Comparison of ENCODE assay signal across 1 cellular context in the genomic region with DNA sequence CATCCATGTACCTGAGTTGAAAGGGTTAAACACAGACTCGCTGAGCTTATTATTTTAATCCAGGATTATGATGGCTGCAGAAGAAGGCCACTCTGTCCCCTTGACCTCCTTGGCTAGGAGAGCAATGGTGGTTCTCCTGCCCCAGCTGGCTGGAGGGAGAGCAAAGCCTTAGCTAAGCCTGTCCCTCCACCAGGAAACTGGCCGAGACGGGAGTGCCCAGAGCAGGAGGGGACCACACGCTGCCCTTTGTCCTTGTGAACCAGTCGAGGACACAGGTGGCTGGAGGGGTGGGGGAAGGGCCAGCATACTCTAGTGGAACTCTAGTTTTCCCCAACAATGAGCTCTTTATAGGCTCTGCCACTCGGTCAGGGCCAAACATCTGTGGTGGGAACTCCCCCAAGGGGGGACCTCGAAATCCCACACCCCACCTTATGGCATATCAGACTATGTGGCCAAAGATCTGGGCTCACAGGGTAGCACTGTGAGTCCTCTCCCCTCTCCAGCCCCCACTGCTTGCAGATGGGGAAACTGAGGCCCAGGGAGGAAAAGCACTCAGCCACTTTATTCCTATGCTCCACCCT.
TF ChIP-seq lines count a peak whose summit lies in the region.

No MANE protein-coding gene starts in this region.

TF ChIP-seq in HepG2, 621 proteins besides CTCF, POLR2A, EP300 and RAD21 (continued from another document and continues in another):
- TF ChIP-seq, protein P1, sequence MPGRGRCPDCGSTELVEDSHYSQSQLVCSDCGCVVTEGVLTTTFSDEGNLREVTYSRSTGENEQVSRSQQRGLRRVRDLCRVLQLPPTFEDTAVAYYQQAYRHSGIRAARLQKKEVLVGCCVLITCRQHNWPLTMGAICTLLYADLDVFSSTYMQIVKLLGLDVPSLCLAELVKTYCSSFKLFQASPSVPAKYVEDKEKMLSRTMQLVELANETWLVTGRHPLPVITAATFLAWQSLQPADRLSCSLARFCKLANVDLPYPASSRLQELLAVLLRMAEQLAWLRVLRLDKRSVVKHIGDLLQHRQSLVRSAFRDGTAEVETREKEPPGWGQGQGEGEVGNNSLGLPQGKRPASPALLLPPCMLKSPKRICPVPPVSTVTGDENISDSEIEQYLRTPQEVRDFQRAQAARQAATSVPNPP (CRISPR knock-in tag; IDR thresholded peaks at IDR 0.05): no peak
- TF ChIP-seq, protein P2, sequence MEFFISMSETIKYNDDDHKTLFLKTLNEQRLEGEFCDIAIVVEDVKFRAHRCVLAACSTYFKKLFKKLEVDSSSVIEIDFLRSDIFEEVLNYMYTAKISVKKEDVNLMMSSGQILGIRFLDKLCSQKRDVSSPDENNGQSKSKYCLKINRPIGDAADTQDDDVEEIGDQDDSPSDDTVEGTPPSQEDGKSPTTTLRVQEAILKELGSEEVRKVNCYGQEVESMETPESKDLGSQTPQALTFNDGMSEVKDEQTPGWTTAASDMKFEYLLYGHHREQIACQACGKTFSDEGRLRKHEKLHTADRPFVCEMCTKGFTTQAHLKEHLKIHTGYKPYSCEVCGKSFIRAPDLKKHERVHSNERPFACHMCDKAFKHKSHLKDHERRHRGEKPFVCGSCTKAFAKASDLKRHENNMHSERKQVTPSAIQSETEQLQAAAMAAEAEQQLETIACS (CRISPR knock-in tag; IDR thresholded peaks at IDR 0.05): no peak
- TF ChIP-seq MBNL3 (CRISPR knock-in tag; conservative IDR thresholded peaks at IDR 0.05) (no peak), ZNF44 (CRISPR knock-in tag; IDR thresholded peaks at IDR 0.05) (no peak), ZNF724P (CRISPR knock-in tag; IDR thresholded peaks at IDR 0.05; ENCODE audit: borderline replicate concordance) (no peak), RBAK (CRISPR knock-in tag; IDR thresholded peaks at IDR 0.05) (no peak), KLF9 (CRISPR knock-in tag; IDR thresholded peaks at IDR 0.05; ENCODE audit: low read depth) (no peak), KLF12 (CRISPR knock-in tag; IDR thresholded peaks at IDR 0.05; ENCODE audit: borderline replicate concordance) (no peak), ZSCAN31 (CRISPR knock-in tag; IDR thresholded peaks at IDR 0.05; ENCODE audit: low read depth) (no peak), ASH2L (IDR thresholded peaks at IDR 0.05; ENCODE audit: insufficient read length, low read depth, low read length) (peak; percentile 48), RXRA (CRISPR knock-in tag; IDR thresholded peaks at IDR 0.05) (peak; percentile 97), ZNF350 (CRISPR knock-in tag; IDR thresholded peaks at IDR 0.05; ENCODE audit: borderline replicate concordance, low read depth) (no peak), ZNF747 (CRISPR knock-in tag; IDR thresholded peaks at IDR 0.05; ENCODE audit: borderline replicate concordance) (0 out of 2 replicates have a peak, but pooled peaks have one; percentile 33), POGZ (CRISPR knock-in tag; IDR thresholded peaks at IDR 0.05) (peak; percentile 50), ARID2 (CRISPR knock-in tag; IDR thresholded peaks at IDR 0.05; ENCODE audit: borderline replicate concordance) (no peak), ZNF570 (CRISPR knock-in tag; IDR thresholded peaks at IDR 0.05; ENCODE audit: borderline replicate concordance) (no peak), GATAD2A (CRISPR knock-in tag; IDR thresholded peaks at IDR 0.05) (peak; percentile 87), ZNF552 (CRISPR knock-in tag; IDR thresholded peaks at IDR 0.05; ENCODE audit: borderline replicate concordance) (no peak), ZFP36L2 (CRISPR knock-in tag; IDR thresholded peaks at IDR 0.05) (no peak), PHF8 (CRISPR knock-in tag; IDR thresholded peaks at IDR 0.05) (no peak; the same call in 1 of the 2 replicates), CCDC6 (CRISPR knock-in tag; IDR thresholded peaks at IDR 0.05) (no peak), GATAD1 (CRISPR knock-in tag; IDR thresholded peaks at IDR 0.05) (no peak), PITX1 (CRISPR knock-in tag; IDR thresholded peaks at IDR 0.05) (peak; percentile 45; the same call in 1 of the 2 replicates), LCORL (IDR thresholded peaks at IDR 0.05) (no peak), LCORL (CRISPR knock-in tag; IDR thresholded peaks at IDR 0.05) (peak; percentile 75), SAP130 (CRISPR knock-in tag; IDR thresholded peaks at IDR 0.05; ENCODE audit: low read depth) (peak; percentile 67), CREB1 (IDR thresholded peaks at IDR 0.05) (no peak), CREB1 (CRISPR knock-in tag; IDR thresholded peaks at IDR 0.05) (no peak), NRL (CRISPR knock-in tag; IDR thresholded peaks at IDR 0.05; ENCODE audit: borderline replicate concordance) (no peak), FOXM1 (CRISPR knock-in tag; IDR thresholded peaks at IDR 0.05) (no peak), ZNF441 (CRISPR knock-in tag; IDR thresholded peaks at IDR 0.05; ENCODE audit: borderline replicate concordance) (no peak), TMF1 (CRISPR knock-in tag; IDR thresholded peaks at IDR 0.05; ENCODE audit: low read depth) (no peak), ZNF773 (CRISPR knock-in tag; IDR thresholded peaks at IDR 0.05; ENCODE audit: borderline replicate concordance) (no peak), RFX1 (IDR thresholded peaks at IDR 0.05) (no peak), MZF1 (CRISPR knock-in tag; IDR thresholded peaks at IDR 0.05; ENCODE audit: borderline replicate concordance) (no peak), KAT8 (CRISPR knock-in tag; IDR thresholded peaks at IDR 0.05) (no peak), MIER2 (CRISPR knock-in tag; IDR thresholded peaks at IDR 0.05) (no peak), CEBPG (CRISPR knock-in tag; IDR thresholded peaks at IDR 0.05) (no peak), SRSF1 (optimal IDR thresholded peaks at IDR 0.05; ENCODE audit: low read depth, low read length) (no peak), YEATS4 (CRISPR knock-in tag; IDR thresholded peaks at IDR 0.05; ENCODE audit: borderline replicate concordance) (no peak), SAFB2 (CRISPR knock-in tag; IDR thresholded peaks at IDR 0.05; ENCODE audit: borderline replicate concordance, low read depth) (no peak), ZNF878 (CRISPR knock-in tag; IDR thresholded peaks at IDR 0.05) (no peak), HCFC1 (IDR thresholded peaks at IDR 0.05; ENCODE audit: low read depth, low read length) (no peak)
- TF ChIP-seq, protein P3, sequence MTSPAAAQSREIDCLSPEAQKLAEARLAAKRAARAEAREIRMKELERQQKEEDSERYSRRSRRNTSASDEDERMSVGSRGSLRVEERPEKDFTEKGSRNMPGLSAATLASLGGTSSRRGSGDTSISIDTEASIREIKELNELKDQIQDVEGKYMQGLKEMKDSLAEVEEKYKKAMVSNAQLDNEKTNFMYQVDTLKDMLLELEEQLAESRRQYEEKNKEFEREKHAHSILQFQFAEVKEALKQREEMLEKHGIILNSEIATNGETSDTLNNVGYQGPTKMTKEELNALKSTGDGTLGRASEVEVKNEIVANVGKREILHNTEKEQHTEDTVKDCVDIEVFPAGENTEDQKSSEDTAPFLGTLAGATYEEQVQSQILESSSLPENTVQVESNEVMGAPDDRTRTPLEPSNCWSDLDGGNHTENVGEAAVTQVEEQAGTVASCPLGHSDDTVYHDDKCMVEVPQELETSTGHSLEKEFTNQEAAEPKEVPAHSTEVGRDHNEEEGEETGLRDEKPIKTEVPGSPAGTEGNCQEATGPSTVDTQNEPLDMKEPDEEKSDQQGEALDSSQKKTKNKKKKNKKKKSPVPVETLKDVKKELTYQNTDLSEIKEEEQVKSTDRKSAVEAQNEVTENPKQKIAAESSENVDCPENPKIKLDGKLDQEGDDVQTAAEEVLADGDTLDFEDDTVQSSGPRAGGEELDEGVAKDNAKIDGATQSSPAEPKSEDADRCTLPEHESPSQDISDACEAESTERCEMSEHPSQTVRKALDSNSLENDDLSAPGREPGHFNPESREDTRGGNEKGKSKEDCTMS (CRISPR knock-in tag; conservative IDR thresholded peaks at IDR 0.05): no peak
- TF ChIP-seq, protein P4, sequence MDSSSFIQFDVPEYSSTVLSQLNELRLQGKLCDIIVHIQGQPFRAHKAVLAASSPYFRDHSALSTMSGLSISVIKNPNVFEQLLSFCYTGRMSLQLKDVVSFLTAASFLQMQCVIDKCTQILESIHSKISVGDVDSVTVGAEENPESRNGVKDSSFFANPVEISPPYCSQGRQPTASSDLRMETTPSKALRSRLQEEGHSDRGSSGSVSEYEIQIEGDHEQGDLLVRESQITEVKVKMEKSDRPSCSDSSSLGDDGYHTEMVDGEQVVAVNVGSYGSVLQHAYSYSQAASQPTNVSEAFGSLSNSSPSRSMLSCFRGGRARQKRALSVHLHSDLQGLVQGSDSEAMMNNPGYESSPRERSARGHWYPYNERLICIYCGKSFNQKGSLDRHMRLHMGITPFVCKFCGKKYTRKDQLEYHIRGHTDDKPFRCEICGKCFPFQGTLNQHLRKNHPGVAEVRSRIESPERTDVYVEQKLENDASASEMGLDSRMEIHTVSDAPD (CRISPR knock-in tag; IDR thresholded peaks at IDR 0.05): no peak
- TF ChIP-seq, protein P5, sequence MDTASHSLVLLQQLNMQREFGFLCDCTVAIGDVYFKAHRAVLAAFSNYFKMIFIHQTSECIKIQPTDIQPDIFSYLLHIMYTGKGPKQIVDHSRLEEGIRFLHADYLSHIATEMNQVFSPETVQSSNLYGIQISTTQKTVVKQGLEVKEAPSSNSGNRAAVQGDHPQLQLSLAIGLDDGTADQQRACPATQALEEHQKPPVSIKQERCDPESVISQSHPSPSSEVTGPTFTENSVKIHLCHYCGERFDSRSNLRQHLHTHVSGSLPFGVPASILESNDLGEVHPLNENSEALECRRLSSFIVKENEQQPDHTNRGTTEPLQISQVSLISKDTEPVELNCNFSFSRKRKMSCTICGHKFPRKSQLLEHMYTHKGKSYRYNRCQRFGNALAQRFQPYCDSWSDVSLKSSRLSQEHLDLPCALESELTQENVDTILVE (CRISPR knock-in tag; IDR thresholded peaks at IDR 0.05): no peak
- TF ChIP-seq, protein P6, sequence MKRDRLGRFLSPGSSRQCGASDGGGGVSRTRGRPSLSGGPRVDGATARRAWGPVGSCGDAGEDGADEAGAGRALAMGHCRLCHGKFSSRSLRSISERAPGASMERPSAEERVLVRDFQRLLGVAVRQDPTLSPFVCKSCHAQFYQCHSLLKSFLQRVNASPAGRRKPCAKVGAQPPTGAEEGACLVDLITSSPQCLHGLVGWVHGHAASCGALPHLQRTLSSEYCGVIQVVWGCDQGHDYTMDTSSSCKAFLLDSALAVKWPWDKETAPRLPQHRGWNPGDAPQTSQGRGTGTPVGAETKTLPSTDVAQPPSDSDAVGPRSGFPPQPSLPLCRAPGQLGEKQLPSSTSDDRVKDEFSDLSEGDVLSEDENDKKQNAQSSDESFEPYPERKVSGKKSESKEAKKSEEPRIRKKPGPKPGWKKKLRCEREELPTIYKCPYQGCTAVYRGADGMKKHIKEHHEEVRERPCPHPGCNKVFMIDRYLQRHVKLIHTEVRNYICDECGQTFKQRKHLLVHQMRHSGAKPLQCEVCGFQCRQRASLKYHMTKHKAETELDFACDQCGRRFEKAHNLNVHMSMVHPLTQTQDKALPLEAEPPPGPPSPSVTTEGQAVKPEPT (CRISPR knock-in tag; IDR thresholded peaks at IDR 0.05; ENCODE audit: low read depth): no peak; the same call in 1 of the 2 replicates
- TF ChIP-seq, protein P7, sequence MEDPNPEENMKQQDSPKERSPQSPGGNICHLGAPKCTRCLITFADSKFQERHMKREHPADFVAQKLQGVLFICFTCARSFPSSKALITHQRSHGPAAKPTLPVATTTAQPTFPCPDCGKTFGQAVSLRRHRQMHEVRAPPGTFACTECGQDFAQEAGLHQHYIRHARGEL (CRISPR knock-in tag; IDR thresholded peaks at IDR 0.05): no peak
- TF ChIP-seq, protein P8, sequence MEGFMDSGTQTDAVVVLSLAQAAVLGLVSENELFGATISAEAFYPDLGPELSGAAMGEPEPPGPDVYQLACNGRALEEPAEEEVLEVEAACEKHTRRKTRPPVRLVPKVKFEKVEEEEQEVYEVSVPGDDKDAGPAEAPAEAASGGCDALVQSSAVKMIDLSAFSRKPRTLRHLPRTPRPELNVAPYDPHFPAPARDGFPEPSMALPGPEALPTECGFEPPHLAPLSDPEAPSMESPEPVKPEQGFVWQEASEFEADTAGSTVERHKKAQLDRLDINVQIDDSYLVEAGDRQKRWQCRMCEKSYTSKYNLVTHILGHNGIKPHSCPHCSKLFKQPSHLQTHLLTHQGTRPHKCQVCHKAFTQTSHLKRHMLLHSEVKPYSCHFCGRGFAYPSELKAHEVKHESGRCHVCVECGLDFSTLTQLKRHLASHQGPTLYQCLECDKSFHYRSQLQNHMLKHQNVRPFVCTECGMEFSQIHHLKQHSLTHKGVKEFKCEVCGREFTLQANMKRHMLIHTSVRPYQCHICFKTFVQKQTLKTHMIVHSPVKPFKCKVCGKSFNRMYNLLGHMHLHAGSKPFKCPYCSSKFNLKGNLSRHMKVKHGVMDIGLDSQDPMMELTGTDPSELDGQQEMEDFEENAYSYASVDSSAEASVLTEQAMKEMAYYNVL (CRISPR knock-in tag; IDR thresholded peaks at IDR 0.05; ENCODE audit: borderline replicate concordance): peak; percentile 77; the same call in 1 of the 2 replicates
- TF ChIP-seq, protein P9, sequence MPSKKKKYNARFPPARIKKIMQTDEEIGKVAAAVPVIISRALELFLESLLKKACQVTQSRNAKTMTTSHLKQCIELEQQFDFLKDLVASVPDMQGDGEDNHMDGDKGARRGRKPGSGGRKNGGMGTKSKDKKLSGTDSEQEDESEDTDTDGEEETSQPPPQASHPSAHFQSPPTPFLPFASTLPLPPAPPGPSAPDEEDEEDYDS (CRISPR knock-in tag; IDR thresholded peaks at IDR 0.05): 0 out of 2 replicates have a peak, but pooled peaks have one; percentile 29
- TF ChIP-seq, protein P10, sequence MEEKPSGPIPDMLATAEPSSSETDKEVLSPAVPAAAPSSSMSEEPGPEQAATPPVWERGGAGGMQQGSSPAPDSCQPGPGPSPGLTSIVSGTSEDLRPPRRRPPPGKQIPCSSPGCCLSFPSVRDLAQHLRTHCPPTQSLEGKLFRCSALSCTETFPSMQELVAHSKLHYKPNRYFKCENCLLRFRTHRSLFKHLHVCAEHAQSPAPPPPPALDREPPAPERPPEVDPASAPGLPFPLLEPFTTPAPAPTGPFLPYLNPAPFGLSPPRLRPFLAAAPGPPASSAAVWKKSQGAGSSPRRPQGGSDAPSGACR (CRISPR knock-in tag; IDR thresholded peaks at IDR 0.05): no peak
- TF ChIP-seq, protein P11, sequence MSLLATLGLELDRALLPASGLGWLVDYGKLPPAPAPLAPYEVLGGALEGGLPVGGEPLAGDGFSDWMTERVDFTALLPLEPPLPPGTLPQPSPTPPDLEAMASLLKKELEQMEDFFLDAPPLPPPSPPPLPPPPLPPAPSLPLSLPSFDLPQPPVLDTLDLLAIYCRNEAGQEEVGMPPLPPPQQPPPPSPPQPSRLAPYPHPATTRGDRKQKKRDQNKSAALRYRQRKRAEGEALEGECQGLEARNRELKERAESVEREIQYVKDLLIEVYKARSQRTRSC (CRISPR knock-in tag; IDR thresholded peaks at IDR 0.05; ENCODE audit: low read depth): no peak
- TF ChIP-seq, protein P12, sequence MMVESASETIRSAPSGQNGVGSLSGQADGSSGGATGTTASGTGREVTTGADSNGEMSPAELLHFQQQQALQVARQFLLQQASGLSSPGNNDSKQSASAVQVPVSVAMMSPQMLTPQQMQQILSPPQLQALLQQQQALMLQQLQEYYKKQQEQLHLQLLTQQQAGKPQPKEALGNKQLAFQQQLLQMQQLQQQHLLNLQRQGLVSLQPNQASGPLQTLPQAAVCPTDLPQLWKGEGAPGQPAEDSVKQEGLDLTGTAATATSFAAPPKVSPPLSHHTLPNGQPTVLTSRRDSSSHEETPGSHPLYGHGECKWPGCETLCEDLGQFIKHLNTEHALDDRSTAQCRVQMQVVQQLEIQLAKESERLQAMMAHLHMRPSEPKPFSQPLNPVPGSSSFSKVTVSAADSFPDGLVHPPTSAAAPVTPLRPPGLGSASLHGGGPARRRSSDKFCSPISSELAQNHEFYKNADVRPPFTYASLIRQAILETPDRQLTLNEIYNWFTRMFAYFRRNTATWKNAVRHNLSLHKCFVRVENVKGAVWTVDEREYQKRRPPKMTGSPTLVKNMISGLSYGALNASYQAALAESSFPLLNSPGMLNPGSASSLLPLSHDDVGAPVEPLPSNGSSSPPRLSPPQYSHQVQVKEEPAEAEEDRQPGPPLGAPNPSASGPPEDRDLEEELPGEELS (CRISPR knock-in tag; IDR thresholded peaks at IDR 0.05): no peak; the same call in 1 of the 2 replicates
